In genomic region chr3:16884084-16884747, GRCh38 we compare ENCODE assay signal across 8 cellular contexts. TPM values are rescaled to one million over a fixed set of nuclear protein-coding genes. Genes with fewer than 3 reads are reported as not detected.
DNase-seq lines count a peak whose midpoint lies in the region; ATAC-seq, FAIRE-seq and TF ChIP-seq lines count a peak whose summit lies in the region.

No MANE protein-coding gene starts in this region.

- FAIRE-seq in GM19239 (lab: Jason Lieb, UNC) (no peak), bronchial epithelial cell (lab: Jason Lieb, UNC) (no peak)

- no peaks in the 10 kb centered on the region for H3K27me3 ChIP-seq in bronchial epithelial cell (ENCODE audit: control insufficient read depth, insufficient read depth, low read length)
- peaks cover 2% of the 10 kb centered on the region for H3K27me3 ChIP-seq in kidney epithelial cell (ENCODE audit: control insufficient read depth, insufficient read depth, low read length)

- DNase-seq in AG10803 (ENCODE audit: low read depth) = peak; percentile 25
- peak; percentile 85 for DNase-seq in GM19239 (ENCODE audit: insufficient read length, low spot score)
- peak; percentile 74 for DNase-seq in UCSD-AML1 (lab: John Stamatoyannopoulos, UW; ENCODE audit: unreplicated experiment)
- no peak for DNase-seq in bronchial epithelial cell (ENCODE audit: low read depth)
- DNase-seq in kidney epithelial cell (ENCODE audit: low read depth) = no peak
- DNase-seq in stimulated activated CD4-positive, alpha-beta T cell treated with anti-CD3 and anti-CD28 coated beads, Interleukin-2, amount 100 ng/mL, for 4 hours (ENCODE audit: low read depth) = peak; percentile 68
- no peak for DNase-seq in HK-2 (ENCODE audit: unreplicated experiment)

- H3K4me3 ChIP-seq in AG10803 (ENCODE audit: low read length) = peak overlapping the region; percentile 85
- peak overlapping the region; percentile 67 for H3K4me3 ChIP-seq in bronchial epithelial cell (ENCODE audit: low read depth, low read length)
- H3K4me3 ChIP-seq in kidney epithelial cell (ENCODE audit: low read depth, low read length) = peak overlapping the region; percentile 63

- peak; percentile 44 for TF ChIP-seq CTCF in AG10803 (conservative IDR thresholded peaks at IDR 0.05; ENCODE audit: low read length)
- TF ChIP-seq CTCF in bronchial epithelial cell (IDR thresholded peaks at IDR 0.05; ENCODE audit: insufficient read depth, low read length, severe bottlenecking) = peak; percentile 59
- TF ChIP-seq CTCF in kidney epithelial cell (IDR thresholded peaks at IDR 0.05; ENCODE audit: insufficient read depth, low read length, poor library complexity, severe bottlenecking) = peak; percentile 61

- peak; percentile 48 for ATAC-seq in HG03442 (IDR thresholded peaks at IDR 0.05; ENCODE audit: unreplicated experiment)

- H3K36me3 ChIP-seq in bronchial epithelial cell (ENCODE audit: control insufficient read depth, insufficient read depth, low read length) (no peaks in the 10 kb centered on the region), kidney epithelial cell (ENCODE audit: control insufficient read depth, insufficient read depth, low read length) (no peaks in the 10 kb centered on the region)

RNA-seq across cellular contexts. Expression of gene PLCL2, which starts 0.5 kb away (rescaled TPM):
- 1.4 and 1.6 TPM in 2 replicates for total RNA-seq in bronchial epithelial cell
- 2.5 and 3.4 TPM in 2 replicates for total RNA-seq in kidney epithelial cell

Comparison
In these comparisons a context has a peak if more than half of its experiments do, and no peak if none do; other contexts are left out.
1. DNase-seq: peak in AG10803 (single experiment), GM19239 (single experiment), UCSD-AML1 (single experiment) and stimulated activated CD4-positive, alpha-beta T cell treated with anti-CD3 and anti-CD28 coated beads, Interleukin-2, amount 100 ng/mL, for 4 hours (single experiment); none in bronchial epithelial cell (single experiment), kidney epithelial cell (single experiment) and HK-2 (single experiment).
2. Peak in every context shown above with its lines, with median percentiles within 50 percentile points of each other: H3K4me3 ChIP-seq and CTCF ChIP-seq.